8 cellular contexts compared by ENCODE assay signal in the genomic region with DNA sequence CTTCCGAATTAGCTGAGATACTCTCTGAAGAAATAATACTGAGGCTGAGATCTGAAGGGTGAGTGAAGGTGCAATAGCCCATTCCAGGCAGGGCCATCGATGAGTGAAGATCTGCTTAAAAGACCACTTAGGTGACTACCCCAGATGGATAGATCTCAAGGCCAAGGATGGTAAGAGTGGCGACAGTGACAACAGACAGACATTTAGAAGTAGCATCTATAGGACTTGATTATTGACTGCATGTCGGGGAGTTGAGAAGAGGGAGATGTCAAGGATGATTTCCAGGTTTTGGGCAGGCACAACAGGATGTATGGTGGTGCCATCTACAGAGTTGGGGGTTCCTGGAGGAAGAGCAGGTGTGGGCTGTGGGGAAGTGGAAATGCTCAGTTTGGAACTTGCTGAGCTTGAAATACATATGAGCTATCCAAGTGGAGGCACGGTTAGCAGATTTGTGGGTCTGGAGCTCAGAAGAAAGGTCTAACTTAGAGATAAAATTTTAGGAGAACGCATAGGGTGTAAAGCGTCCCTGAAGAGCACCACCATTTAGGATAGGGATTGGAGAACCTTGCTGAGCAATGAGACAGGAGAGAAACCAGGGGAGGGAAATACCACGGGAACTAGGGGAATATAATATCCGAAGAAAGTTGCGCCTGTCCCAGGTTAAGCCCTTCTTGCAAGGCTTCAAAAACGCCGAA. TPM values are rescaled to one million over a fixed set of nuclear protein-coding genes. Genes with fewer than 3 reads are reported as not detected.
DNase-seq lines count a peak whose midpoint lies in the region; ATAC-seq and TF ChIP-seq lines count a peak whose summit lies in the region.

No MANE protein-coding gene starts in this region.

- ATAC-seq in GM18907 (IDR thresholded peaks at IDR 0.05; ENCODE audit: unreplicated experiment) (peak; percentile 3), GM18517 (IDR thresholded peaks at IDR 0.05; ENCODE audit: unreplicated experiment) (no peak)

- no peak for TF ChIP-seq CTCF in AG09319 (IDR thresholded peaks at IDR 0.05; ENCODE audit: low read depth, low read length)
- no peak for TF ChIP-seq CTCF in LNCaP clone FGC (IDR thresholded peaks at IDR 0.05; ENCODE audit: control insufficient read depth, extremely low read depth, insufficient read depth)
- TF ChIP-seq CTCF in ascending aorta (IDR thresholded peaks at IDR 0.05), result no peak

- peak; percentile 4 for DNase-seq in AG09319 (ENCODE audit: extremely low read depth, low read depth)
- DNase-seq in LNCaP clone FGC (ENCODE audit: low read depth), result peak; percentile 7
- DNase-seq in ascending aorta (ENCODE audit: low spot score in 2 of 2), result no peak
- DNase-seq in middle frontal gyrus (ENCODE audit: extremely low spot score, low spot score), result no peak

- H3K4me1 ChIP-seq in ascending aorta, result peaks cover 0 to 17% of the 10 kb centered on the region in 2 donors

- H3K4me3 ChIP-seq in LNCaP clone FGC (ENCODE audit: low read depth, low read length) (peak overlapping the region; percentile 70), ascending aorta (peak overlapping the region; percentile 66 to 80), iPS-11a (ENCODE audit: low read depth, low read length) (peak overlapping the region; percentile 92), skin epidermis (peak overlapping the region; percentile 52 to 92 (median 79))

- H3K27me3 ChIP-seq in ascending aorta, result no peaks in the 10 kb centered on the region

- H3K27ac ChIP-seq in ascending aorta, result peak overlapping the region; percentile 88 to 96
- H3K27ac ChIP-seq in skin epidermis, result peak overlapping the region; percentile 88 to 100 (median 99)

- no peaks in the 10 kb centered on the region for H3K36me3 ChIP-seq in ascending aorta

- H3K9me3 ChIP-seq in ascending aorta, result no peaks in the 10 kb centered on the region

- intact Hi-C loops in ascending aorta (cut with DNase I), result loop anchor here (1.0 to 10.0 kb wide), 5 partner anchors 29 to 1023 kb away; a partner anchor contains a TSS

RNA-seq across cellular contexts. Expression of a gene that starts 0.7 kb away (rescaled TPM):
- 8.6 TPM for total RNA-seq in ascending aorta

RNA-seq across cellular contexts. Expression of a gene that starts 28.4 kb away (rescaled TPM):
- total RNA-seq in ascending aorta, result 1.9 TPM

RNA-seq across cellular contexts. Expression of a gene that starts 29.3 kb away (rescaled TPM):
- total RNA-seq in ascending aorta, result 0.53 TPM

RNA-seq across cellular contexts. Expression of a gene that starts 46.5 kb away (rescaled TPM):
- total RNA-seq in ascending aorta, result not detected

Comparison
In these comparisons a context has a peak if more than half of its experiments do, and no peak if none do; other contexts are left out.
1. DNase-seq: peak in AG09319 (single experiment) and LNCaP clone FGC (single experiment); none in ascending aorta (0 of 2) and middle frontal gyrus (single experiment).
2. Peak in every context shown above with its lines, with median percentiles within 50 percentile points of each other: H3K4me3 ChIP-seq.